Comparison of ENCODE assay signal across 9 cellular contexts in genomic region chr17:45284176-45285140, GRCh38. TPM values are rescaled to one million over a fixed set of nuclear protein-coding genes. Genes with fewer than 3 reads are reported as not detected.
DNase-seq lines count a peak whose midpoint lies in the region; ATAC-seq and TF ChIP-seq lines count a peak whose summit lies in the region.
"Had no signal": no experiment of that assay in that cellular context is flagged by ENCODE, and none has a peak within 500 bp of the region (broad histone marks: within the 10 kb centered on the region; RNA-seq: fewer than 3 reads in every experiment).

No MANE protein-coding gene starts in this region.

- H3K36me3 ChIP-seq in lower lobe of right lung: peaks cover 91% of the 10 kb centered on the region

- intact Hi-C loops in lower lobe of right lung (cut with DNase I): no loop called here

- peaks cover 35% of the 10 kb centered on the region for H3K4me1 ChIP-seq in lower lobe of right lung

- peaks cover 13% of the 10 kb centered on the region for H3K4me1 Mint-ChIP-seq in activated naive CD8-positive, alpha-beta T cell (ENCODE audit: low read depth)

- H3K4me3 ChIP-seq in AG09309 (ENCODE audit: control insufficient read depth, low read depth, low read length) (no peak overlapping the region), LNCaP clone FGC (ENCODE audit: low read depth, low read length) (no peak overlapping the region), lower lobe of right lung (no peak overlapping the region)
- H3K4me3 ChIP-seq: skin epidermis had no signal

- H3K9me3 Mint-ChIP-seq in activated naive CD8-positive, alpha-beta T cell (ENCODE audit: low read depth): no peaks in the 10 kb centered on the region

- no peaks in the 10 kb centered on the region for H3K9me3 ChIP-seq in lower lobe of right lung

- no peak for ATAC-seq in lower lobe of right lung

- DNase-seq in AG09309 (ENCODE audit: low read depth) (no peak), LNCaP clone FGC (ENCODE audit: low read depth) (no peak), lower lobe of right lung (no peak), AG08396 (ENCODE audit: low spot score) (no peak), cortex of kidney (lab: John Stamatoyannopoulos, UW) (no peak), SW480 (ENCODE audit: low spot score) (no peak), NCI-H446 (lab: John Stamatoyannopoulos, UW) (no peak)

- H3K27me3 ChIP-seq in lower lobe of right lung (ENCODE audit: low read depth): no peaks in the 10 kb centered on the region

- H3K27me3 Mint-ChIP-seq in activated naive CD8-positive, alpha-beta T cell: no peaks in the 10 kb centered on the region

- peak overlapping the region; percentile 72 for H3K27ac Mint-ChIP-seq in activated naive CD8-positive, alpha-beta T cell

- TF ChIP-seq CTCF in AG09309 (IDR thresholded peaks at IDR 0.05; ENCODE audit: control insufficient read depth, insufficient read depth, low read depth, low read length, missing control alignments) (peak; percentile 43), LNCaP clone FGC (IDR thresholded peaks at IDR 0.05; ENCODE audit: control insufficient read depth, extremely low read depth, insufficient read depth) (peak; percentile 26), lower lobe of right lung (IDR thresholded peaks at IDR 0.05) (peak; percentile 29)

- H3K27ac ChIP-seq in lower lobe of right lung: no peak overlapping the region

- H3K4me3 Mint-ChIP-seq in activated naive CD8-positive, alpha-beta T cell: no peak overlapping the region

- peaks cover 2% of the 10 kb centered on the region for H3K36me3 Mint-ChIP-seq in activated naive CD8-positive, alpha-beta T cell

RNA-seq across cellular contexts. Expression of gene SPATA32, which starts 22.6 kb away (rescaled TPM):
- total RNA-seq in lower lobe of right lung: not detected

RNA-seq across cellular contexts. Expression of gene MAP3K14, which starts 32.4 kb away (rescaled TPM):
- total RNA-seq in lower lobe of right lung: 9.3 TPM
